ENCODE assay signal across 22 cellular contexts in genomic region chr20:13356591-13356990, GRCh38.
DNase-seq lines count a peak whose midpoint lies in the region; ATAC-seq and TF ChIP-seq lines count a peak whose summit lies in the region.
"Had no signal": no experiment of that assay in that cellular context is flagged by ENCODE, and none has a peak within 500 bp of the region (broad histone marks: within the 10 kb centered on the region; RNA-seq: fewer than 3 reads in every experiment).

No MANE protein-coding gene starts in this region.

- peaks cover 42% of the 10 kb centered on the region for H3K4me1 ChIP-seq in HUES48 (ENCODE audit: control insufficient read depth, insufficient read depth, low read length)
- H3K4me1 ChIP-seq in endodermal cell (ENCODE audit: control insufficient read depth, insufficient read depth, low read length) = peaks cover 13% of the 10 kb centered on the region
- H3K4me1 ChIP-seq: BE2C had no signal

- peaks cover 11% of the 10 kb centered on the region for H3K36me3 Mint-ChIP-seq in endodermal cell (ENCODE audit: low read depth)
- no peaks in the 10 kb centered on the region for H3K36me3 Mint-ChIP-seq in stimulated activated naive B cell treated with anti-CD40 and anti-IgM and Interleukin-4, amounts not matched to agents 10 μg/mL and 1 μg/mL and 100 μg/mL, for 72 hours
- no peaks in the 10 kb centered on the region for H3K36me3 Mint-ChIP-seq in type B pancreatic cell

- H3K9me3 ChIP-seq in HUES48 (ENCODE audit: control insufficient read depth, insufficient read depth, low read length) (no peaks in the 10 kb centered on the region), endodermal cell (ENCODE audit: control insufficient read depth, low read length) (no peaks in the 10 kb centered on the region)
- H3K9me3 ChIP-seq: BE2C, SK-N-SH had no signal

- peak overlapping the region; percentile 36; the same call in 1 of the 2 replicates for H3K9ac ChIP-seq in HUES48 (ENCODE audit: low read depth, low read length)
- no peak overlapping the region for H3K9ac ChIP-seq in endodermal cell (ENCODE audit: extremely low read depth, low read length, poor library complexity, severe bottlenecking)
- H3K9ac ChIP-seq: SK-N-SH had no signal

- H3K9me3 Mint-ChIP-seq in endodermal cell = no peaks in the 10 kb centered on the region
- H3K9me3 Mint-ChIP-seq in stimulated activated naive B cell treated with anti-CD40 and anti-IgM and Interleukin-4, amounts not matched to agents 10 μg/mL and 1 μg/mL and 100 μg/mL, for 72 hours = peaks cover 0 to 3% of the 10 kb centered on the region in 2 donors
- H3K9me3 Mint-ChIP-seq in type B pancreatic cell = peaks cover 4% of the 10 kb centered on the region

- H3K27me3 Mint-ChIP-seq in endodermal cell (ENCODE audit: insufficient read depth) = peaks cover 34% of the 10 kb centered on the region
- H3K27me3 Mint-ChIP-seq in stimulated activated naive B cell treated with anti-CD40 and anti-IgM and Interleukin-4, amounts not matched to agents 10 μg/mL and 1 μg/mL and 100 μg/mL, for 72 hours = no peaks in the 10 kb centered on the region
- peaks cover 21% of the 10 kb centered on the region for H3K27me3 Mint-ChIP-seq in type B pancreatic cell

- H3K4me1 Mint-ChIP-seq in endodermal cell (peaks cover 66% of the 10 kb centered on the region), type B pancreatic cell (ENCODE audit: unreplicated experiment) (peaks cover 8% of the 10 kb centered on the region)
- no peaks in the 10 kb centered on the region for H3K4me1 Mint-ChIP-seq in stimulated activated naive B cell treated with anti-CD40 and anti-IgM and Interleukin-4, amounts not matched to agents 10 μg/mL and 1 μg/mL and 100 μg/mL, for 72 hours

- H3K4me3 Mint-ChIP-seq in endodermal cell (peak overlapping the region; percentile 77), type B pancreatic cell (no peak overlapping the region)
- H3K4me3 Mint-ChIP-seq in stimulated activated naive B cell treated with anti-CD40 and anti-IgM and Interleukin-4, amounts not matched to agents 10 μg/mL and 1 μg/mL and 100 μg/mL, for 72 hours = no peak overlapping the region
- H3K4me3 Mint-ChIP-seq: HFFc6 had no signal

- DNase-seq in endodermal cell (no peak), NCI-H128 (lab: John Stamatoyannopoulos, UW; ENCODE audit: unreplicated experiment) (no peak), type B pancreatic cell (ENCODE audit: extremely low spot score, unreplicated experiment) (no peak), amygdala (lab: John Stamatoyannopoulos, UW) (no peak)
- no peak for DNase-seq in stimulated activated naive B cell treated with anti-CD40 and anti-IgM and Interleukin-4, amounts not matched to agents 10 μg/mL and 1 μg/mL and 100 μg/mL, for 72 hours
- DNase-seq: BE2C; DMS79; H7; HFFc6; KG1; NCI-H1092; NCI-H146; NCI-H2029; NCI-H2227 treated with DMSO at 0.1 percent for 48 hours; NCI-H510A; NCI-H774; NK-92 treated with Interleukin-12 subunit alpha and Interleukin-12 subunit beta, amount 100 ng/mL, for 24 hours; SHP77 treated with DMSO at 0.1 percent for 48 hours; SK-N-SH had no signal

- H3K27me3 ChIP-seq in HUES48 (ENCODE audit: control insufficient read depth, insufficient read depth, low read length) (no peaks in the 10 kb centered on the region), endodermal cell (ENCODE audit: control insufficient read depth, insufficient read depth, low read length, poor library complexity, severe bottlenecking) (peaks cover 22% of the 10 kb centered on the region)
- H3K27me3 ChIP-seq: BE2C had no signal

- H3K36me3 ChIP-seq in HUES48 (ENCODE audit: control insufficient read depth, insufficient read depth, low read length) = no peaks in the 10 kb centered on the region
- no peaks in the 10 kb centered on the region for H3K36me3 ChIP-seq in endodermal cell (ENCODE audit: control insufficient read depth, insufficient read depth, low read length)
- H3K36me3 ChIP-seq: BE2C had no signal

- peak overlapping the region; percentile 38 for H3K4me3 ChIP-seq in HUES48 (ENCODE audit: low read depth, low read length)
- no peak overlapping the region for H3K4me3 ChIP-seq in endodermal cell (ENCODE audit: low read length)

- H3K27ac Mint-ChIP-seq in endodermal cell = peak overlapping the region; percentile 90
- no peak overlapping the region for H3K27ac Mint-ChIP-seq in stimulated activated naive B cell treated with anti-CD40 and anti-IgM and Interleukin-4, amounts not matched to agents 10 μg/mL and 1 μg/mL and 100 μg/mL, for 72 hours
- H3K27ac Mint-ChIP-seq in type B pancreatic cell = no peak overlapping the region
- H3K27ac Mint-ChIP-seq: HFFc6 had no signal

- H3K27ac ChIP-seq in HUES48 (ENCODE audit: low read depth, low read length) (peak overlapping the region; percentile 78), endodermal cell (ENCODE audit: low read depth, low read length) (no peak overlapping the region)
- H3K27ac ChIP-seq: RWPE1 had no signal

- ATAC-seq in GM18870 (IDR thresholded peaks at IDR 0.05; ENCODE audit: unreplicated experiment) = peak; percentile 58
- ATAC-seq in stimulated activated naive B cell treated with anti-CD40 and anti-IgM and Interleukin-4, amounts not matched to agents 10 μg/mL and 1 μg/mL and 100 μg/mL, for 72 hours (replicated peaks) = peak; percentile 83 to 92

- TF ChIP-seq CTCF in endodermal cell (conservative IDR thresholded peaks at IDR 0.05) = no peak
- no peak for TF ChIP-seq CTCF in type B pancreatic cell (conservative IDR thresholded peaks at IDR 0.05)
